In the genomic region with DNA sequence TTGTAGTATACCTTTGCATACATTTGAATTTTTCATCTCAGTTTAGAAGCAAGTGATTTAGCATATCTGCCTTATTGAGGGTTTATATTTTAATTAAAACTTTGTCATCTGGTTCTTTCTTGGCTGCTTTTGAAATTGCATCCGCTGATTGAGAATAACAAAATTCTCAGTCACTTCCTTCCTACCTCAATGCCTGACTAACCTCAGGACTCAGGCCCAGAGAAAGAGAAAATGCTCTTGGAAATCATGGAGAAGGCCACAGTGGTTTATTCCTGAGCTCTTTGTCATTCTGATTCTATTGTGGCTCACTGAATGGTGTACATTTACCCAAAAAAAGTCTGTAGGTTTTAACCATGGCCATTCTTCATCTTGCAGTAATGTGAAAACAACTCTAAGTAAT, we compare ENCODE assay signal across 15 cellular contexts.
A peak's percentile ranks its signal among the peaks of the same experiment; 100 is the strongest.
DNase-seq lines count a peak whose midpoint lies in the region; ATAC-seq, FAIRE-seq and TF ChIP-seq lines count a peak whose summit lies in the region.
"Had no signal": no experiment of that assay in that cellular context is flagged by ENCODE, and none has a peak within 500 bp of the region (broad histone marks: within the 10 kb centered on the region; RNA-seq: fewer than 3 reads in every experiment).

No MANE protein-coding gene starts in this region.

- H3K27ac ChIP-seq in H9 (ENCODE audit: insufficient read length, low read depth, low read length) = no peak overlapping the region
- peak overlapping the region; percentile 23 for H3K27ac ChIP-seq in astrocyte (ENCODE audit: low read depth, low read length)

- no peak overlapping the region for H3T11ph ChIP-seq in H9 (ENCODE audit: low read length)

- no peak overlapping the region for H2AFZ ChIP-seq in H9 (ENCODE audit: low read length)
- H2AFZ ChIP-seq in astrocyte (ENCODE audit: low read depth, low read length) = no peak overlapping the region

- H3K4me3 ChIP-seq in AG10803 (ENCODE audit: low read length) = no peak overlapping the region
- H3K4me3 ChIP-seq in astrocyte (ENCODE audit: insufficient read depth, low read depth, low read length) = no peak overlapping the region

- no peaks in the 10 kb centered on the region for H3K4me1 ChIP-seq in H9 (ENCODE audit: insufficient read depth, low read length)
- no peaks in the 10 kb centered on the region for H3K4me1 ChIP-seq in astrocyte (ENCODE audit: insufficient read depth, low read length)

- H4K20me1 ChIP-seq in H9 (ENCODE audit: control insufficient read depth, insufficient read depth, insufficient read length) (no peaks in the 10 kb centered on the region), astrocyte (ENCODE audit: insufficient read depth, low read length) (no peaks in the 10 kb centered on the region)

- H3K4ac ChIP-seq in H9 (ENCODE audit: low read depth, low read length) = no peak overlapping the region

- no peak overlapping the region for H3K23ac ChIP-seq in H9 (ENCODE audit: insufficient read length, low read depth, low read length)

- H3K4me3 Mint-ChIP-seq in H9 (no peak overlapping the region), astrocyte (ENCODE audit: unreplicated experiment) (no peak overlapping the region)
- H3K4me3 Mint-ChIP-seq: central memory CD8-positive, alpha-beta T cell had no signal

- H3K14ac ChIP-seq in H9 (ENCODE audit: insufficient read depth, low read length) = no peak overlapping the region

- H2BK120ac ChIP-seq in H9 (ENCODE audit: low read depth, low read length, poor library complexity, severe bottlenecking) = no peak overlapping the region

- no peak overlapping the region for H3K56ac ChIP-seq in H9 (ENCODE audit: insufficient read length, low read depth, low read length)

- H3K27ac Mint-ChIP-seq in H9 (peak overlapping the region; percentile 46 to 96 (median 82); a peak in 6 of 7 replicates), astrocyte (ENCODE audit: unreplicated experiment) (peak overlapping the region; percentile 42)

- H2BK20ac ChIP-seq in H9 (ENCODE audit: low read depth, low read length, poor library complexity, severe bottlenecking) = no peak overlapping the region

- H2AK5ac ChIP-seq in H9 (ENCODE audit: insufficient read length, low read length) = no peak overlapping the region

- H3K9me3 ChIP-seq in H9 (ENCODE audit: control insufficient read depth, low read depth, low read length) (no peaks in the 10 kb centered on the region), astrocyte (ENCODE audit: insufficient read depth, low read depth, low read length) (no peaks in the 10 kb centered on the region)
- H3K9me3 ChIP-seq: BE2C had no signal

- no peak for ATAC-seq in HG03520 (IDR thresholded peaks at IDR 0.05; ENCODE audit: unreplicated experiment)
- ATAC-seq in GM21390 (IDR thresholded peaks at IDR 0.05; ENCODE audit: unreplicated experiment) = no peak

- H2BK5ac ChIP-seq in H9 (ENCODE audit: insufficient read length, low read length) = no peak overlapping the region

- H3K27me3 ChIP-seq in H9 (ENCODE audit: insufficient read depth, low read length) (no peaks in the 10 kb centered on the region), astrocyte (ENCODE audit: insufficient read depth, low read length) (no peaks in the 10 kb centered on the region)
- H3K27me3 ChIP-seq: BE2C had no signal

- H3K4me1 Mint-ChIP-seq in H9 (peaks cover 21 to 22% of the 10 kb centered on the region in 2 experiments), astrocyte (ENCODE audit: low read depth, unreplicated experiment) (peaks cover 10% of the 10 kb centered on the region)
- H3K4me1 Mint-ChIP-seq: central memory CD8-positive, alpha-beta T cell had no signal

- no peak overlapping the region for H3K18ac ChIP-seq in H9 (ENCODE audit: insufficient read length, low read depth, low read length)

- H3K9ac ChIP-seq in H9 (ENCODE audit: extremely low read depth, insufficient read length, low read length) (no peak overlapping the region), astrocyte (ENCODE audit: low read length) (peak overlapping the region; percentile 17)

- no peak overlapping the region for H2BK15ac ChIP-seq in H9 (ENCODE audit: low read depth, low read length)

- H3K79me2 ChIP-seq in H9 (ENCODE audit: insufficient read depth, low read length) = no peaks in the 10 kb centered on the region
- H3K79me2 ChIP-seq in astrocyte (ENCODE audit: insufficient read depth, low read length) = no peaks in the 10 kb centered on the region

- H3K36me3 Mint-ChIP-seq in H9 (ENCODE audit: insufficient read depth in 1 of 3, low read depth in 3 of 3) (peaks cover 0 to 3% (median 0%) of the 10 kb centered on the region in 3 experiments; a peak in 1 of 7 replicates), astrocyte (ENCODE audit: low read depth, unreplicated experiment) (no peaks in the 10 kb centered on the region)

- H4K91ac ChIP-seq in H9 (ENCODE audit: insufficient read length, low read depth, low read length) = no peak overlapping the region

- H4K5ac ChIP-seq in H9 (ENCODE audit: insufficient read length, low read depth, low read length) = no peak overlapping the region

- no peaks in the 10 kb centered on the region for H3K23me2 ChIP-seq in H9 (ENCODE audit: insufficient read length, low read depth, low read length, poor library complexity, severe bottlenecking)

- TF ChIP-seq CTCF in AG10803 (conservative IDR thresholded peaks at IDR 0.05; ENCODE audit: low read length) (no peak), H9 (conservative IDR thresholded peaks at IDR 0.05) (no peak), astrocyte (IDR thresholded peaks at IDR 0.05; ENCODE audit: insufficient read depth, low read depth, low read length) (no peak)

- H3K27me3 Mint-ChIP-seq in H9 (ENCODE audit: low read depth) = no peaks in the 10 kb centered on the region
- no peaks in the 10 kb centered on the region for H3K27me3 Mint-ChIP-seq in astrocyte (ENCODE audit: low read depth, unreplicated experiment)
- H3K27me3 Mint-ChIP-seq: central memory CD8-positive, alpha-beta T cell had no signal

- FAIRE-seq in astrocyte (lab: Jason Lieb, UNC) = no peak
- FAIRE-seq: kidney, RCC 7860 had no signal

- WGBS in H9 (ENCODE audit: extremely low coverage, insufficient read length, low lambda C conversion rate) = no CpG with 5 or more reads among the region's 1 CpG

- H3K79me1 ChIP-seq in H9 (ENCODE audit: insufficient read depth, low read depth, low read length, poor library complexity, severe bottlenecking) = no peaks in the 10 kb centered on the region

- intact Hi-C loops in posterior cingulate gyrus (cut with DNase I) = no loop called here

- H3K36me3 ChIP-seq in astrocyte (ENCODE audit: insufficient read depth, low read length) = no peaks in the 10 kb centered on the region
- H3K36me3 ChIP-seq: BE2C had no signal

- DNase-seq in AG10803 (ENCODE audit: low read depth) (peak; percentile 31), H9 (no peak), astrocyte (ENCODE audit: low read depth) (peak; percentile 59), iris pigment epithelial cell (ENCODE audit: low read depth) (peak; percentile 57), posterior cingulate gyrus (no peak)
- no peak for DNase-seq in activated CD4-positive, CD25-positive, alpha-beta regulatory T cell (lab: John Stamatoyannopoulos, UW)
- DNase-seq: activated naive CD4-positive, alpha-beta T cell treated with Interleukin-2 at 50 U/mL for 16 hours; glutamatergic neuron; kidney; stimulated activated CD4-positive, alpha-beta T cell treated with anti-CD3 and anti-CD28 coated beads, Interleukin-12 subunit alpha, Interleukin-12 subunit beta, amount 100 ng/mL, for 4 hours had no signal

- no peak overlapping the region for H2BK12ac ChIP-seq in H9 (ENCODE audit: insufficient read length, low read depth, low read length)

- H3K4me2 ChIP-seq in H9 (ENCODE audit: insufficient read depth, insufficient read length, low read length) (no peak overlapping the region), astrocyte (ENCODE audit: low read length) (peak overlapping the region; percentile 62)

- peaks cover 0 to 1% of the 10 kb centered on the region in 2 experiments; a peak in 3 of 5 replicates for H3K9me3 Mint-ChIP-seq in H9
- peaks cover 2% of the 10 kb centered on the region for H3K9me3 Mint-ChIP-seq in astrocyte (ENCODE audit: unreplicated experiment)

- H4K8ac ChIP-seq in H9 (replicated peaks; ENCODE audit: insufficient read length, low read depth, low read length) = no peak overlapping the region

Comparison
In these comparisons a context has a peak if more than half of its experiments do, and no peak if none do; other contexts are left out.
1. DNase-seq: peak in AG10803 (single experiment), astrocyte (single experiment) and iris pigment epithelial cell (single experiment); none in H9 (single experiment), activated CD4-positive, CD25-positive, alpha-beta regulatory T cell (0 of 4) and posterior cingulate gyrus (0 of 10).